ENCODE assay signal across 14 cellular contexts in the genomic region with DNA sequence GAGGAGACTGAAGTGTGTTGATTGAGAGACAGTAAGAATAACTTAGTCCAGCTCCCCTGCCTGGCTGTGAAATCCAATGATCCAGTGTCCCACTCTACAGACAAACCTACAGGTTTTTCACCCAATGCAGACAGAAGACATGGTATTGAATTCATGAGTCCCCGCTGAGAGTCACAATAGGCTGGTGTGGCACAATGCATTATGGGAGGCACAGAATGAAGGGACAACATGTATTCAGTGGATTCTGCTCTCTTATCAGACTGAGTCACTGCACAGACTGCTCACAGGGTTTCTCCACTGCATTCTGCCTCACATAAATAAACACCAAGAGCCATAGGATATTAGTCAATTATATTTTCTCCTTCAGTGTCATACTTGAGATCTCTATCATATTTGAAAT. TPM values are rescaled to one million over a fixed set of nuclear protein-coding genes. Genes with fewer than 3 reads are reported as not detected.
DNase-seq lines count a peak whose midpoint lies in the region; ATAC-seq, FAIRE-seq and TF ChIP-seq lines count a peak whose summit lies in the region.
"Had no signal": no experiment of that assay in that cellular context is flagged by ENCODE, and none has a peak within 500 bp of the region (broad histone marks: within the 10 kb centered on the region; RNA-seq: fewer than 3 reads in every experiment).

No MANE protein-coding gene starts in this region.

- no peak for TF ChIP-seq RAD21 in HepG2 (CRISPR knock-in tag; IDR thresholded peaks at IDR 0.05)

- in situ Hi-C loops in HepG2 (cut with HindIII; ENCODE audit: extremely low pct_ligation_motif_present, low pct_unique_long_range_greater_than_20kb) = no loop called here

- FAIRE-seq in HepG2 (lab: Jason Lieb, UNC) = no peak
- FAIRE-seq: G401.6, HTR-8/SVneo had no signal

- H3K4me1 ChIP-seq in HepG2 (ENCODE audit: insufficient read depth, low read length) (no peaks in the 10 kb centered on the region), right lobe of liver (no peaks in the 10 kb centered on the region), osteoblast (ENCODE audit: insufficient read depth, low read length) (peaks cover 8% of the 10 kb centered on the region)

- intact Hi-C loops in HepG2 (cut with micrococcal nuclease; ENCODE audit: unreplicated experiment) = no loop called here
- intact Hi-C loops in right lobe of liver (cut with DNase I) = no loop called here

- ATAC-seq in HepG2 (no peak; the same call in 2 of the 3 replicates), right lobe of liver (no peak)

- H3K4me2 ChIP-seq in HepG2 (ENCODE audit: low read depth, low read length) (no peak overlapping the region), osteoblast (ENCODE audit: insufficient read depth, low read length) (no peak overlapping the region)

- H3K36me3 ChIP-seq in HepG2 (replicated peaks in 1 of 2; ENCODE audit: control insufficient read depth in 1 of 2, insufficient read depth in 2 of 2, low read length in 2 of 2) (no peaks in the 10 kb centered on the region), right lobe of liver (no peaks in the 10 kb centered on the region), osteoblast (ENCODE audit: insufficient read depth, low read length) (no peaks in the 10 kb centered on the region)

- H3K27ac ChIP-seq in HepG2 (ENCODE audit: extremely low read length, insufficient read depth, low read length) (no peak overlapping the region), right lobe of liver (no peak overlapping the region), osteoblast (ENCODE audit: low read depth, low read length) (no peak overlapping the region)

- TF ChIP-seq CTCF in HepG2 (CRISPR knock-in tag; IDR thresholded peaks at IDR 0.05) = no peak
- no peak for TF ChIP-seq CTCF in right lobe of liver (IDR thresholded peaks at IDR 0.05)
- no peak for TF ChIP-seq CTCF in osteoblast (IDR thresholded peaks at IDR 0.05; ENCODE audit: extremely low read depth, low read depth, low read length)

- no peak for TF ChIP-seq EP300 in HepG2 (IDR thresholded peaks at IDR 0.05; ENCODE audit: low read depth in 2 of 2, low read length in 2 of 2)
- no peak for TF ChIP-seq EP300 in HepG2 (CRISPR knock-in tag; IDR thresholded peaks at IDR 0.05; ENCODE audit: borderline replicate concordance)

- POLR2A ChIA-PET in HepG2 (lab: Yijun Ruan, JAX) = no interaction called here

- H2AFZ ChIP-seq in HepG2 (ENCODE audit: low read length) (no peak overlapping the region), osteoblast (ENCODE audit: low read length) (no peak overlapping the region)

- H3K79me2 ChIP-seq in HepG2 (ENCODE audit: insufficient read depth, low read length) = no peaks in the 10 kb centered on the region
- H3K79me2 ChIP-seq in osteoblast (ENCODE audit: insufficient read depth, low read length) = no peaks in the 10 kb centered on the region

- H3K4me3 ChIP-seq in HepG2 (replicated peaks in 1 of 3; ENCODE audit: insufficient read depth in 1 of 3, low read depth in 2 of 3, low read length in 3 of 3) (no peak overlapping the region), right lobe of liver (no peak overlapping the region), osteoblast (ENCODE audit: insufficient read depth, low read length) (no peak overlapping the region)

- no peak for TF ChIP-seq POLR2A in HepG2 (IDR thresholded peaks at IDR 0.05; ENCODE audit: insufficient read depth in 1 of 2, low read depth in 2 of 2, low read length in 2 of 2)
- TF ChIP-seq POLR2A in right lobe of liver (IDR thresholded peaks at IDR 0.05) = no peak

- 0% methylated on average over 1 of the region's 1 CpG for WGBS in HepG2 (ENCODE audit: low lambda C conversion rate)
- WGBS in right lobe of liver (ENCODE audit: insufficient coverage, low coverage, low lambda C conversion rate, missing lambda C conversion rate) = no CpG with 5 or more reads among the region's 1 CpG

- CTCF ChIA-PET in HepG2 (lab: Yijun Ruan, JAX; ENCODE audit: low intra/inter-chr PET ratio, low total read pairs) = no interaction called here

- peak; percentile 12 for DNase-seq in HepG2 (ENCODE audit: low spot score)
- DNase-seq in right lobe of liver = no peak
- DNase-seq in RKO (ENCODE audit: low spot score) = peak; percentile 21
- DNase-seq in fibroblast of peridontal ligament (ENCODE audit: extremely low read depth) = peak; percentile 26
- peak; percentile 15 for DNase-seq in stromal cell of bone marrow (ENCODE audit: low read depth)
- no peak for DNase-seq in osteoblast (ENCODE audit: insufficient read length, low spot score, missing footprints)
- DNase-seq in RPMI8226 = no peak
- DNase-seq in NCI-H2171 treated with DMSO at 0.1 percent for 48 hours (lab: John Stamatoyannopoulos, UW) = no peak
- DNase-seq: activated naive CD4-positive, alpha-beta T cell treated with anti-CD3 and anti-CD28 coated beads for 36 hours; cortex of kidney; NCI-H1694; nephron progenitor cell had no signal

- H4K20me1 ChIP-seq in HepG2 (ENCODE audit: insufficient read depth, low read length) (no peaks in the 10 kb centered on the region), osteoblast (ENCODE audit: insufficient read depth, low read length) (no peaks in the 10 kb centered on the region)

- H3K9me3 ChIP-seq in HepG2 (ENCODE audit: low read length) (no peaks in the 10 kb centered on the region), right lobe of liver (no peaks in the 10 kb centered on the region), osteoblast (ENCODE audit: low read depth, low read length) (no peaks in the 10 kb centered on the region)

- H3K9ac ChIP-seq in HepG2 (ENCODE audit: insufficient read depth, low read depth, low read length) = no peak overlapping the region

- no TSS peak for BruUV-seq in HepG2 (replicated peaks; lab: Mats Ljungman, UMichigan)

- peaks cover 0 to 10% of the 10 kb centered on the region in 2 experiments; a peak in 1 of 5 replicates for H3K27me3 ChIP-seq in HepG2 (ENCODE audit: control insufficient read depth in 1 of 2, insufficient read depth in 2 of 2, low read length in 2 of 2)
- no peaks in the 10 kb centered on the region for H3K27me3 ChIP-seq in right lobe of liver
- peaks cover 10% of the 10 kb centered on the region for H3K27me3 ChIP-seq in osteoblast (ENCODE audit: insufficient read depth, low read length)

TF ChIP-seq in HepG2, 621 proteins besides CTCF, POLR2A, EP300 and RAD21 (continues in another document):
- no peak for TF ChIP-seq BHLHE40 (IDR thresholded peaks at IDR 0.05; ENCODE audit: low read length)
- TF ChIP-seq, protein P1, sequence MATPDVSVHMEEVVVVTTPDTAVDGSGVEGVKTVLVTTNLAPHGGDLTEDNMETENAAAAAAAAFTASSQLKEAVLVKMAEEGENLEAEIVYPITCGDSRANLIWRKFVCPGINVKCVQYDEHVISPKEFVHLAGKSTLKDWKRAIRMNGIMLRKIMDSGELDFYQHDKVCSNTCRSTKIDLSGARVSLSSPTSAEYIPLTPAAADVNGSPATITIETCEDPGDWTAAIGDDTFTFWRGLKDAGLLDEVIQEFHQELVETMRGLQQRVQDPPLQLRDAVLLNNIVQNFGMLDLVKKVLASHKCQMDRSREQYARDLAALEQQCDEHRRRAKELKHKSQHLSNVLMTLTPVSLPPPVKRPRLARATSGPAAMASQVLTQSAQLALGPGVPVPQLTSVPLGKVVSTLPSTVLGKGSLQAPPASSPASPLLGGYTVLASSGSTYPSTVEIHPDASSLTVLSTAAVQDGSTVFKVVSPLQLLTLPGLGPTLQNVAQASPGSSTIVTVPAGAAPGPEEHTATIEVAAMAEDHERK (CRISPR knock-in tag; IDR thresholded peaks at IDR 0.05; ENCODE audit: low read depth) = no peak

RNA-seq across cellular contexts. Expression of gene TOP3B, which starts 55.2 kb away (rescaled TPM):
- total RNA-seq in HepG2 (2016; rRNA removed; fragmentation: Illumina TruSeq; extraction: Trizol) = 18.2 and 28.5 TPM in 2 replicates
- total RNA-seq in HepG2 (2016; cell fraction: cytosol; rRNA removed; fragmentation: Illumina TruSeq; extraction: Trizol; ENCODE audit: low read depth) = 15.2 and 19.6 TPM in 2 replicates
- total RNA-seq in HepG2 (2016; cell fraction: insoluble cytoplasmic fraction; rRNA removed; fragmentation: Illumina TruSeq; extraction: Trizol) = 16.3 and 26.7 TPM in 2 replicates
- total RNA-seq in HepG2 (2016; cell fraction: membrane; rRNA removed; fragmentation: Illumina TruSeq; extraction: Trizol) = 11.0 and 11.7 TPM in 2 replicates
- 44.1 and 55.2 TPM in 2 replicates for total RNA-seq in HepG2 (2016; cell fraction: nucleus; rRNA removed; fragmentation: Illumina TruSeq; extraction: Trizol)
- polyA plus RNA-seq in HepG2 (2011; rRNA removed) = 29.7 and 36.2 TPM in 2 replicates
- 8.8 and 12.0 TPM in 2 replicates for polyA plus RNA-seq in HepG2 (2011; cell fraction: cytosol; rRNA removed)
- 321 and 373 TPM in 2 replicates for polyA plus RNA-seq in HepG2 (2011; cell fraction: nucleus; rRNA removed)
- 22.3 and 45.3 TPM in 2 replicates for polyA plus RNA-seq in HepG2 (2012)
- polyA plus RNA-seq in HepG2 (2016; cell fraction: cytosol; fragmentation: Illumina TruSeq; extraction: Trizol; ENCODE audit: low read depth) = 1.6 and 1.8 TPM in 2 replicates
- 13.9 and 14.0 TPM in 2 replicates for polyA plus RNA-seq in HepG2 (2016; cell fraction: insoluble cytoplasmic fraction; fragmentation: Illumina TruSeq; extraction: Trizol; ENCODE audit: low read depth)
- polyA plus RNA-seq in HepG2 (2016; cell fraction: membrane; fragmentation: Illumina TruSeq; extraction: Trizol; ENCODE audit: low read depth) = 2.7 and 2.9 TPM in 2 replicates
- 115 and 122 TPM in 2 replicates for polyA plus RNA-seq in HepG2 (2016; cell fraction: nucleus; fragmentation: Illumina TruSeq; extraction: Trizol; ENCODE audit: insufficient read depth, low read depth)
- polyA minus RNA-seq in HepG2 (2011; rRNA and poly(A)+ RNA removed; ENCODE audit: low replicate concordance) = 29.4 and 31.9 TPM in 2 replicates
- polyA minus RNA-seq in HepG2 (2011; cell fraction: cytosol; rRNA and poly(A)+ RNA removed) = 3.7 and 5.9 TPM in 2 replicates
- polyA minus RNA-seq in HepG2 (2011; cell fraction: nucleus; rRNA and poly(A)+ RNA removed) = 49.7 and 52.4 TPM in 2 replicates
- 10 to 100 TPM; 13.5 to 20.4 (median 15.6) TPM for total RNA-seq in right lobe of liver
- 27.9 and 33.6 TPM in 2 replicates for total RNA-seq in osteoblast

Comparison
In these comparisons a context has a peak if more than half of its experiments do, and no peak if none do; other contexts are left out.
1. DNase-seq: peak in HepG2 (single experiment), RKO (single experiment), fibroblast of peridontal ligament (single experiment) and stromal cell of bone marrow (single experiment); none in right lobe of liver (0 of 3), osteoblast (single experiment), RPMI8226 (single experiment) and NCI-H2171 treated with DMSO at 0.1 percent for 48 hours (single experiment).